In genomic region chr1:230825804-230826160, GRCh38 we compare ENCODE assay signal across 1 cellular context.
TF ChIP-seq lines count a peak whose summit lies in the region.

No MANE protein-coding gene starts in this region.

TF ChIP-seq in SK-N-SH treated with all-trans-retinoic acid at 6 μM for 48 hours, 23 proteins besides CTCF, POLR2A, EP300 and RAD21 (continued from another document):
- TF ChIP-seq TSHZ2 (CRISPR knock-in tag; IDR thresholded peaks at IDR 0.05) (no peak), CREB5 (CRISPR knock-in tag; IDR thresholded peaks at IDR 0.05; ENCODE audit: low read depth) (no peak)
TF ChIP-seq in SK-N-SH treated with all-trans-retinoic acid at 6 μM for 48 hours: peak in this region for 0.
